8 cellular contexts compared by ENCODE assay signal in the genomic region with DNA sequence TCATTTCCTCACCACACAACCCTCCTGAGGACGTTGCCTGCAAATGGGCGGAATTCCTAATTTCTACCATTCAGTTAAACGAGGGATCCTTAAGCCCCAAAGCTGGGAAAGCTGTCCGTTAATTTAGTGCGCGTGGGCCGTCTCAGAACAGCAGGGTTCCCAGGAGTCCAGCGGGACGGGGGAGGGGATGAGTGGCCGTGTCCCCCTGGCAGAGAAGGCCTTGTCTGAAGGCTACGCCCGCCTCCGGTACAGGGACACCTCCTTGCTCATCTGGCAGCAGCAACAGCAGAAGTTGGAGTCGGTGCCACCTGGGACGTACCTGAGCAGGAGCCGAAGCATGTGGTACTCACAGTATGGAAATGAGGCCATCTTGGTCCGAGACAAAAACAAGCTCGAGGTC. TPM values are rescaled to one million over a fixed set of nuclear protein-coding genes. Genes with fewer than 3 reads are reported as not detected.
DNase-seq lines count a peak whose midpoint lies in the region; ATAC-seq and TF ChIP-seq lines count a peak whose summit lies in the region.

No MANE protein-coding gene starts in this region.

- BruUV-seq in MCF 10A (replicated peaks; lab: Mats Ljungman, UMichigan): no TSS peak

- no peak overlapping the region for H3K9ac ChIP-seq in HUES6 (ENCODE audit: low read length)

- no peaks in the 10 kb centered on the region for H3K9me3 ChIP-seq in HUES6 (ENCODE audit: control insufficient read depth, insufficient read depth, low read depth, low read length)

- no peaks in the 10 kb centered on the region for H3K9me3 Mint-ChIP-seq in MCF 10A (ENCODE audit: unreplicated experiment)
- no peaks in the 10 kb centered on the region for H3K9me3 Mint-ChIP-seq in naive thymus-derived CD8-positive, alpha-beta T cell

- TF ChIP-seq CTCF in AG09309 (IDR thresholded peaks at IDR 0.05; ENCODE audit: control insufficient read depth, insufficient read depth, low read depth, low read length, missing control alignments) (no peak), MCF 10A (IDR thresholded peaks at IDR 0.05; ENCODE audit: unreplicated experiment) (no peak)

- peaks cover 7% of the 10 kb centered on the region; the same call in 1 of the 2 replicates for H3K4me1 ChIP-seq in HUES6 (ENCODE audit: control insufficient read depth, insufficient read depth, low read length)

- no peak overlapping the region for H3K27ac Mint-ChIP-seq in MCF 10A (ENCODE audit: low read depth, unreplicated experiment)
- peak overlapping the region in 3 of 10 donors; percentile 13 to 41 (median 15) for H3K27ac Mint-ChIP-seq in naive thymus-derived CD8-positive, alpha-beta T cell

- DNase-seq in AG09309 (ENCODE audit: low read depth) (no peak), MCF 10A (ENCODE audit: unreplicated experiment) (no peak), SIG-M5 (lab: John Stamatoyannopoulos, UW) (no peak), SHP77 treated with DMSO at 0.1 percent for 48 hours (lab: John Stamatoyannopoulos, UW) (no peak), mesenteric fat pad (ENCODE audit: low spot score) (no peak)
- DNase-seq in naive thymus-derived CD8-positive, alpha-beta T cell: no peak

- CTCF ChIA-PET in MCF 10A (lab: Yijun Ruan, JAX): interaction anchor here (0.6 to 2.0 kb wide), 3 partner anchors 10 to 245 kb away, joined by 3 to 6 read pairs (median 6); no protein-coding TSS in a partner anchor

- peaks cover 32% of the 10 kb centered on the region for H3K36me3 Mint-ChIP-seq in MCF 10A (ENCODE audit: insufficient read depth, unreplicated experiment)
- peaks cover 0 to 8% (median 0%) of the 10 kb centered on the region in 3 donors for H3K36me3 Mint-ChIP-seq in naive thymus-derived CD8-positive, alpha-beta T cell

- no peaks in the 10 kb centered on the region for H3K27me3 ChIP-seq in HUES6 (ENCODE audit: control insufficient read depth, insufficient read depth, low read length)

- H3K4me1 Mint-ChIP-seq in MCF 10A (ENCODE audit: insufficient read depth, unreplicated experiment): no peaks in the 10 kb centered on the region
- peaks cover 3 to 24% (median 10%) of the 10 kb centered on the region in 4 donors for H3K4me1 Mint-ChIP-seq in naive thymus-derived CD8-positive, alpha-beta T cell

- H3K4me3 Mint-ChIP-seq in MCF 10A (ENCODE audit: unreplicated experiment): peak overlapping the region; percentile 80
- H3K4me3 Mint-ChIP-seq in naive thymus-derived CD8-positive, alpha-beta T cell: peak overlapping the region; percentile 55 to 89 (median 81)

- intact Hi-C loops in MCF 10A (cut with micrococcal nuclease): no loop called here

- ATAC-seq in naive thymus-derived CD8-positive, alpha-beta T cell: no peak
- no peak for ATAC-seq in GM21423 (IDR thresholded peaks at IDR 0.05; ENCODE audit: unreplicated experiment)

- peaks cover 23% of the 10 kb centered on the region for H3K36me3 ChIP-seq in HUES6 (ENCODE audit: control insufficient read depth, insufficient read depth, low read length)

- no peak overlapping the region for H3K27ac ChIP-seq in HUES6 (ENCODE audit: low read depth, low read length)

- H3K4me3 ChIP-seq in AG09309 (ENCODE audit: control insufficient read depth, low read depth, low read length) (peak overlapping the region; percentile 89), HUES6 (ENCODE audit: low read depth, low read length) (peak overlapping the region; percentile 97)

- no peaks in the 10 kb centered on the region for H3K27me3 Mint-ChIP-seq in MCF 10A (ENCODE audit: insufficient read depth, unreplicated experiment)
- no peaks in the 10 kb centered on the region for H3K27me3 Mint-ChIP-seq in naive thymus-derived CD8-positive, alpha-beta T cell

- POLR2A ChIA-PET in MCF 10A (lab: Yijun Ruan, JAX): interaction anchor here (1.9 to 2.1 kb wide), 2 partner anchors 29 to 112 kb away, joined by 5 to 10 read pairs; no protein-coding TSS in a partner anchor
- POLR2A ChIA-PET in naive thymus-derived CD8-positive, alpha-beta T cell (lab: Charles Lee): interaction anchor here (0.9 to 2.1 kb wide), 3 partner anchors 39 to 42 kb away, joined by 3 to 9 read pairs (median 4); partner anchors contain the start of gene BRD3

RNA-seq across cellular contexts. Expression of gene BRD3OS, which starts 1.3 kb away (rescaled TPM):
- 13.3 and 15.2 TPM in 2 replicates for total RNA-seq in MCF 10A (2022)
- total RNA-seq in naive thymus-derived CD8-positive, alpha-beta T cell: 10 to 100 TPM; 13.8 to 16.8 TPM
- 10 to 100 TPM; 20.8 to 28.6 (median 25.2) TPM for polyA plus RNA-seq in naive thymus-derived CD8-positive, alpha-beta T cell
- total RNA-seq in mesenteric fat pad: 13.5 TPM

RNA-seq across cellular contexts. Expression of gene VAV2, which starts 34.4 kb away (rescaled TPM):
- total RNA-seq in MCF 10A (2022) (29.9 and 31.0 TPM in 2 replicates), mesenteric fat pad (19.3 TPM)
- total RNA-seq in naive thymus-derived CD8-positive, alpha-beta T cell: 1 to 10 TPM; 3.3 to 4.3 TPM
- polyA plus RNA-seq in naive thymus-derived CD8-positive, alpha-beta T cell: under 1 TPM; 0.20 to 0.36 (median 0.27) TPM

RNA-seq across cellular contexts. Expression of gene BRD3, which starts 41.3 kb away (rescaled TPM):
- total RNA-seq in MCF 10A (2022) (25.6 and 26.8 TPM in 2 replicates), mesenteric fat pad (28.6 TPM)
- total RNA-seq in naive thymus-derived CD8-positive, alpha-beta T cell: 10 to 100 TPM; 44.8 to 49.0 TPM
- 10 to 100 TPM; 13.1 to 30.9 (median 27.8) TPM for polyA plus RNA-seq in naive thymus-derived CD8-positive, alpha-beta T cell
